Comparison of ENCODE assay signal across 10 cellular contexts in the genomic region with DNA sequence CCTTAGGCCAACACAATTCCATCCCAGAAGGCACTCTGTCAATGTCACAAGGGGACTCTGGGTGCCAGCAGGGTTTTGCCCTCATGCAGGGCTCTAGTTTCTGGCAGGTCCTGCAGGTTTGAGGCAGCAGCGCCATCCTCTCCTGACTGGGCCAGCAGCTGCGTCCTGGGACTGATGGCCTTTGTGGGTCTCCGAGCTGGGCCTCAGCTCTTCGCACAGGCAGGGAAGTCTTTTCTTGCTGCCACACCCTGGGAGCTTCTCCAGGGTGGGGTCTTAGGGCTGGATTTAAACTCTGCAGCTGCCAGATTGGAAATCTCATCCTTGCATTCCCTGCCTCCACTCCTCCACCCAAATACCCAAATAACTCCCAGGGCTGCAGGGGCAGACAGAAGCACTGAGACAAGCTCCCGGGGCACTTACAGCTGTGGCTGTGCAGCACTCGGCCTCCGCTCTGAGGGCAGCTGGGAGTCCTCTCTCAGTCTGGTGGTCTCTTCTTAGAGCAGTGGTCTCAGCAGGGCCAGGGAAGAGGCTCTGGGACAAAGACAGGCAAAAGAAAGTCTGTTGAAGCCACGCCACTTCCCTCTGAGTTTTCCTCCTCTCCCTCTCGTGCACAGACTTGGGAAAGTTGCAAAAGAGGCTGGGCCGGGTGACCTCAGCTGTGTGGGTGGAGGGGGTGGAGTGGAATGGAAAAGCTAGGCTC. TPM values are rescaled to one million over a fixed set of nuclear protein-coding genes. Genes with fewer than 3 reads are reported as not detected.
A peak's percentile ranks its signal among the peaks of the same experiment; 100 is the strongest.
DNase-seq lines count a peak whose midpoint lies in the region; ATAC-seq and TF ChIP-seq lines count a peak whose summit lies in the region.
"Had no signal": no experiment of that assay in that cellular context is flagged by ENCODE, and none has a peak within 500 bp of the region (broad histone marks: within the 10 kb centered on the region; RNA-seq: fewer than 3 reads in every experiment).

A gene with protein sequence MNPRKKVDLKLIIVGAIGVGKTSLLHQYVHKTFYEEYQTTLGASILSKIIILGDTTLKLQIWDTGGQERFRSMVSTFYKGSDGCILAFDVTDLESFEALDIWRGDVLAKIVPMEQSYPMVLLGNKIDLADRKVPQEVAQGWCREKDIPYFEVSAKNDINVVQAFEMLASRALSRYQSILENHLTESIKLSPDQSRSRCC (minus strand): TSS at position 563 of the 700 bp plus-strand sequence. CDS start 9,260 bp downstream, outside the sequence.

- H3K4me3 Mint-ChIP-seq in activated T-cell treated with anti-CD3 and anti-CD28 coated beads, Interleukin-2, amount 50 U/mL, for 4 hours: no peak within 1 kb of the TSS
- H3K4me3 Mint-ChIP-seq: CD4-positive, CD25-positive, alpha-beta regulatory T cell; IgD-negative memory B cell had no signal

- H3K9me3 ChIP-seq in mesodermal cell (ENCODE audit: control insufficient read depth, low read length): peaks cover 6% of the 10 kb centered on the region
- H3K9me3 ChIP-seq in vagina: no peaks in the 10 kb centered on the region

- TF ChIP-seq POLR2A in vagina (IDR thresholded peaks at IDR 0.05): peak in 1 of 2 donors; percentile 30

- 83% methylated on average over 7 of the region's 10 CpGs for WGBS in mesodermal cell (ENCODE audit: insufficient coverage in 2 of 2), 2 experiments

- no peak for ATAC-seq in activated T-cell treated with anti-CD3 and anti-CD28 coated beads, Interleukin-2, amount 50 U/mL, for 4 hours
- ATAC-seq in HG03469 (IDR thresholded peaks at IDR 0.05; ENCODE audit: unreplicated experiment): no peak

- peaks cover 11% of the 10 kb centered on the region for H3K27me3 Mint-ChIP-seq in activated T-cell treated with anti-CD3 and anti-CD28 coated beads, Interleukin-2, amount 50 U/mL, for 4 hours (ENCODE audit: low read depth)
- H3K27me3 Mint-ChIP-seq: IgD-negative memory B cell had no signal

- H3K27ac ChIP-seq in mesodermal cell (ENCODE audit: low read depth, low read length, severe bottlenecking) (peak within 1 kb of the TSS; percentile 81), vagina (peak within 1 kb of the TSS; percentile 89)

- H3K4me1 ChIP-seq in mesodermal cell (ENCODE audit: control insufficient read depth, insufficient read depth, low read length, poor library complexity, severe bottlenecking) (peaks cover 27% of the 10 kb centered on the region), vagina (peaks cover 63% of the 10 kb centered on the region)

- H3K4me1 Mint-ChIP-seq in activated T-cell treated with anti-CD3 and anti-CD28 coated beads, Interleukin-2, amount 50 U/mL, for 4 hours (ENCODE audit: low read depth): peaks cover 21% of the 10 kb centered on the region

- intact Hi-C loops in vagina (cut with DNase I): no loop called here

- no peaks in the 10 kb centered on the region for H3K9me3 Mint-ChIP-seq in activated T-cell treated with anti-CD3 and anti-CD28 coated beads, Interleukin-2, amount 50 U/mL, for 4 hours
- H3K9me3 Mint-ChIP-seq: IgD-negative memory B cell had no signal

- no peaks in the 10 kb centered on the region for H3K27me3 ChIP-seq in vagina

- TF ChIP-seq CTCF in vagina (IDR thresholded peaks at IDR 0.05): no peak

- no peaks in the 10 kb centered on the region for H3K36me3 Mint-ChIP-seq in activated T-cell treated with anti-CD3 and anti-CD28 coated beads, Interleukin-2, amount 50 U/mL, for 4 hours (ENCODE audit: insufficient read depth)
- H3K36me3 Mint-ChIP-seq: CD4-positive, CD25-positive, alpha-beta regulatory T cell; IgD-negative memory B cell had no signal

- peak; percentile 44 for DNase-seq in activated CD8-positive, alpha-beta memory T cell treated with anti-CD3 and anti-CD28 coated beads for 24 hours
- no peak for DNase-seq in activated CD8-positive, alpha-beta memory T cell treated with anti-CD3 and anti-CD28 coated beads, Interleukin-2, amount 50 U/mL, for 4 hours
- DNase-seq in ecto neural progenitor cell (ENCODE audit: low spot score) (peak; percentile 47), vagina (ENCODE audit: extremely low spot score in 2 of 2) (peak; percentile 67 to 95), KG1 (lab: John Stamatoyannopoulos, UW) (no peak)
- DNase-seq in activated T-cell treated with anti-CD3 and anti-CD28 coated beads, Interleukin-2, amount 50 U/mL, for 4 hours: no peak
- DNase-seq: CD4-positive, CD25-positive, alpha-beta regulatory T cell had no signal

- no peak within 1 kb of the TSS for H3K4me3 ChIP-seq in mesodermal cell (ENCODE audit: extremely low read depth, insufficient read depth, low read length, poor library complexity, severe bottlenecking)
- H3K4me3 ChIP-seq in vagina: peak within 1 kb of the TSS; percentile 44 to 46

- H3K36me3 ChIP-seq in mesodermal cell (ENCODE audit: control insufficient read depth, insufficient read depth, low read length) (no peaks in the 10 kb centered on the region), vagina (no peaks in the 10 kb centered on the region)

RNA-seq across cellular contexts. Expression of the gene that starts here (rescaled TPM):
- 2.4 TPM for polyA plus RNA-seq in mesodermal cell (2013, experiment 1 of 2)
- 1.6 TPM for polyA plus RNA-seq in mesodermal cell (2013, experiment 2 of 2)
- total RNA-seq in vagina: 6.1 TPM
- total RNA-seq in activated T-cell treated with anti-CD3 and anti-CD28 coated beads, Interleukin-2, amount 50 U/mL, for 4 hours: under 1 TPM in 2 of 3 donors, not detected in 1; 0.05 to 0.24 TPM
- total RNA-seq: CD4-positive, CD25-positive, alpha-beta regulatory T cell had no signal
- polyA plus RNA-seq: CD4-positive, CD25-positive, alpha-beta regulatory T cell; IgD-negative memory B cell had no signal

Comparison
In these comparisons a context has a peak if more than half of its experiments do, and no peak if none do; other contexts are left out.
1. DNase-seq: peak in activated CD8-positive, alpha-beta memory T cell treated with anti-CD3 and anti-CD28 coated beads for 24 hours (single experiment), ecto neural progenitor cell (single experiment) and vagina (2 of 2); none in activated CD8-positive, alpha-beta memory T cell treated with anti-CD3 and anti-CD28 coated beads, Interleukin-2, amount 50 U/mL, for 4 hours (single experiment), activated T-cell treated with anti-CD3 and anti-CD28 coated beads, Interleukin-2, amount 50 U/mL, for 4 hours (single experiment) and KG1 (single experiment).